In genomic region chr15:45429974-45430792, GRCh38 we compare ENCODE assay signal across 8 cellular contexts. TPM values are rescaled to one million over a fixed set of nuclear protein-coding genes. Genes with fewer than 3 reads are reported as not detected.
DNase-seq lines count a peak whose midpoint lies in the region; ATAC-seq, FAIRE-seq and TF ChIP-seq lines count a peak whose summit lies in the region.

No MANE protein-coding gene starts in this region.

- peak overlapping the region; percentile 65 for H3K4me2 ChIP-seq in OCI-LY1 (ENCODE audit: low read length)

- H3F3A ChIP-seq in OCI-LY1 (ENCODE audit: insufficient read depth, low read length), result no peaks in the 10 kb centered on the region

- H3K9me3 ChIP-seq in OCI-LY1 (ENCODE audit: low read length), result no peaks in the 10 kb centered on the region
- no peaks in the 10 kb centered on the region for H3K9me3 ChIP-seq in neutrophil
- no peaks in the 10 kb centered on the region for H3K9me3 ChIP-seq in suprapubic skin

- peak; percentile 67 for ATAC-seq in HG02852 (IDR thresholded peaks at IDR 0.05; ENCODE audit: unreplicated experiment)

- in situ Hi-C loops in G401 (cut with HindIII; ENCODE audit: low sequenced_read_pairs), result no loop called here

- H3K4me1 ChIP-seq in OCI-LY1 (ENCODE audit: insufficient read depth, low read length, severe bottlenecking), result peaks cover 6% of the 10 kb centered on the region
- H3K4me1 ChIP-seq in neutrophil (ENCODE audit: control insufficient read depth in 1 of 2, insufficient read depth in 1 of 2, low read depth in 1 of 2, low read length in 1 of 2), result peaks cover 7 to 10% of the 10 kb centered on the region in 2 experiments
- H3K4me1 ChIP-seq in suprapubic skin, result peaks cover 6% of the 10 kb centered on the region

- no peaks in the 10 kb centered on the region for H3K9me2 ChIP-seq in OCI-LY1 (ENCODE audit: low read depth, low read length)

- H3K36me3 ChIP-seq in OCI-LY1 (ENCODE audit: insufficient read depth, low read length), result no peaks in the 10 kb centered on the region
- no peaks in the 10 kb centered on the region for H3K36me3 ChIP-seq in neutrophil
- H3K36me3 ChIP-seq in suprapubic skin, result no peaks in the 10 kb centered on the region

- H3K79me2 ChIP-seq in OCI-LY1 (ENCODE audit: insufficient read depth, low read length), result no peaks in the 10 kb centered on the region

- no peak for TF ChIP-seq EP300 in suprapubic skin (IDR thresholded peaks at IDR 0.05)

- FAIRE-seq in frontal cortex (lab: Jason Lieb, UNC), result no peak

- no peaks in the 10 kb centered on the region for H3K27me3 ChIP-seq in OCI-LY1 (ENCODE audit: insufficient read depth, low read length)
- H3K27me3 ChIP-seq in neutrophil, result peaks cover 31% of the 10 kb centered on the region
- no peaks in the 10 kb centered on the region for H3K27me3 ChIP-seq in suprapubic skin

- peak overlapping the region; percentile 56 for H3K4me3 ChIP-seq in OCI-LY1 (ENCODE audit: low read depth, low read length, poor library complexity, severe bottlenecking)
- peak overlapping the region; percentile 52 to 66 for H3K4me3 ChIP-seq in neutrophil (ENCODE audit: low read depth in 1 of 2, low read length in 1 of 2)
- peak overlapping the region; percentile 44 for H3K4me3 ChIP-seq in suprapubic skin

- no peak overlapping the region for H2AFZ ChIP-seq in OCI-LY1 (ENCODE audit: low read length)

- TF ChIP-seq CTCF in GM12872 (IDR thresholded peaks at IDR 0.05; ENCODE audit: insufficient read depth, low read depth, low read length), result peak; percentile 100
- TF ChIP-seq CTCF in OCI-LY1 (IDR thresholded peaks at IDR 0.05; ENCODE audit: low read length), result peak; percentile 100
- TF ChIP-seq CTCF in neutrophil (IDR thresholded peaks at IDR 0.05), result peak; percentile 99
- peak; percentile 92 to 99 for TF ChIP-seq CTCF in suprapubic skin (IDR thresholded peaks at IDR 0.05)

- H3K27ac ChIP-seq in OCI-LY1 (ENCODE audit: low read depth, low read length, poor library complexity, severe bottlenecking) (no peak overlapping the region), neutrophil (peak overlapping the region; percentile 12), suprapubic skin (no peak overlapping the region)

- TF ChIP-seq POLR2A in suprapubic skin (IDR thresholded peaks at IDR 0.05), result no peak

- H4K20me1 ChIP-seq in OCI-LY1 (ENCODE audit: insufficient read depth, low read length), result no peaks in the 10 kb centered on the region

- no peak overlapping the region for H3K9ac ChIP-seq in OCI-LY1 (ENCODE audit: low read length)

- peak; percentile 75 for DNase-seq in activated effector memory CD4-positive, alpha-beta T cell treated with Interleukin-2 at 50 U/mL for 16 hours
- peak; percentile 75 to 77 for DNase-seq in frontal cortex (ENCODE audit: low spot score in 2 of 2)
- DNase-seq in suprapubic skin (ENCODE audit: low spot score in 2 of 2), result peak; percentile 81 to 85
- DNase-seq in G401 (ENCODE audit: low spot score), result no peak

- 29% methylated on average over 41 of the region's 73 CpGs for WGBS in suprapubic skin

RNA-seq across cellular contexts. Expression of gene GATM, which starts 51.8 kb away (rescaled TPM):
- 91.3 TPM for total RNA-seq in frontal cortex
- 100 to 1,000 TPM; 159 to 195 (median 172) TPM for total RNA-seq in suprapubic skin
- 26.7 and 32.5 TPM in 2 replicates for total RNA-seq in G401 (2014; rRNA removed; shearing (Covaris generic))
